20 cellular contexts compared by ENCODE assay signal in genomic region chr2:160731856-160732255, GRCh38.
DNase-seq lines count a peak whose midpoint lies in the region; ATAC-seq and TF ChIP-seq lines count a peak whose summit lies in the region.
"Had no signal": no experiment of that assay in that cellular context is flagged by ENCODE, and none has a peak within 500 bp of the region (broad histone marks: within the 10 kb centered on the region; RNA-seq: fewer than 3 reads in every experiment).

No MANE protein-coding gene starts in this region.

- H2AK5ac ChIP-seq in trophoblast cell (ENCODE audit: low read length) = no peak overlapping the region

- no peaks in the 10 kb centered on the region for H3K27me3 ChIP-seq in HAP-1 (ENCODE audit: low read depth)
- no peaks in the 10 kb centered on the region for H3K27me3 ChIP-seq in iPS-18a (ENCODE audit: control insufficient read depth, insufficient read depth, low read length)
- H3K27me3 ChIP-seq in trophoblast cell (ENCODE audit: insufficient read depth, low read length) = no peaks in the 10 kb centered on the region

- no peaks in the 10 kb centered on the region for H3K36me3 Mint-ChIP-seq in WTC11

- H2BK120ac ChIP-seq in trophoblast cell (ENCODE audit: insufficient read depth, low read length, poor library complexity) = no peak overlapping the region

- H3K9ac ChIP-seq in iPS-18a (ENCODE audit: low read length) = no peak overlapping the region
- no peak overlapping the region for H3K9ac ChIP-seq in trophoblast cell (ENCODE audit: low read length)

- H3K4me1 Mint-ChIP-seq in WTC11 = peaks cover 44% of the 10 kb centered on the region
- H3K4me1 Mint-ChIP-seq: IgD-negative memory B cell had no signal

- H4K12ac ChIP-seq in trophoblast cell (ENCODE audit: low read depth, low read length) = no peak overlapping the region

- H4K8ac ChIP-seq in trophoblast cell (ENCODE audit: low read depth, low read length) = no peak overlapping the region

- in situ Hi-C loops in HAP-1 (cut with MboI; ENCODE audit: low sequenced_read_pairs) = no loop called here

- peak; percentile 60 to 96 for DNase-seq in HAP-1 (ENCODE audit: low spot score in 2 of 2)
- DNase-seq in WTC11 (ENCODE audit: low spot score) = no peak
- DNase-seq in trophoblast cell = no peak
- DNase-seq in left colon = no peak
- DNase-seq in NCI-H2081 treated with DMSO at 0.1 percent for 48 hours (lab: John Stamatoyannopoulos, UW) = no peak
- DNase-seq: ACHN; CD4-positive, alpha-beta T cell; DMS153; DMS79; GDM1; GOT3; HCEC 1CT; KBM-7 had no signal

- H2BK12ac ChIP-seq in trophoblast cell (ENCODE audit: low read length) = peak overlapping the region; percentile 58

- peaks cover 11% of the 10 kb centered on the region for H3K9me3 Mint-ChIP-seq in WTC11
- H3K9me3 Mint-ChIP-seq: CD4-positive, alpha-beta T cell had no signal

- H3K4me1 ChIP-seq in HAP-1 = peaks cover 20% of the 10 kb centered on the region
- H3K4me1 ChIP-seq in iPS-18a (ENCODE audit: control insufficient read depth, low read depth, low read length) = peaks cover 31% of the 10 kb centered on the region
- H3K4me1 ChIP-seq in trophoblast cell (ENCODE audit: control insufficient read depth in 1 of 2, insufficient read depth in 2 of 2, low read length in 2 of 2) = peaks cover 3 to 4% of the 10 kb centered on the region in 2 experiments

- intact Hi-C loops in left colon (cut with DNase I, micrococcal nuclease) = no loop called here

- H3K14ac ChIP-seq in trophoblast cell (ENCODE audit: low read length) = no peak overlapping the region

- ATAC-seq in WTC11 = peak; percentile 89
- no peak for ATAC-seq in HG02571 (IDR thresholded peaks at IDR 0.05; ENCODE audit: unreplicated experiment)
- no peak for ATAC-seq in GM18909 (IDR thresholded peaks at IDR 0.05; ENCODE audit: poor library complexity, unreplicated experiment)
- no peak for ATAC-seq in left colon
- ATAC-seq: HepG2 had no signal

- H4K91ac ChIP-seq in trophoblast cell (ENCODE audit: low read depth, low read length) = no peak overlapping the region

- no peaks in the 10 kb centered on the region for H3K79me2 ChIP-seq in trophoblast cell (ENCODE audit: control insufficient read depth, insufficient read depth, low read length, poor library complexity)

- CTCF ChIA-PET in WTC11 (lab: Charles Lee) = no interaction called here

- H3K4me3 ChIP-seq in HAP-1 (no peak overlapping the region), iPS-18a (ENCODE audit: low read length) (peak overlapping the region; percentile 8), trophoblast cell (ENCODE audit: low read depth, low read length) (no peak overlapping the region)

- no peak overlapping the region for H3K23ac ChIP-seq in trophoblast cell (ENCODE audit: low read length)

- no peak overlapping the region for H3K4me2 ChIP-seq in trophoblast cell (ENCODE audit: low read length)

- no peak overlapping the region for H2AFZ ChIP-seq in trophoblast cell (ENCODE audit: insufficient read depth, low read length, poor library complexity)

- POLR2A ChIA-PET in WTC11 (lab: Charles Lee) = no interaction called here

- H3K27ac ChIP-seq in iPS-18a (ENCODE audit: low read length) (no peak overlapping the region), trophoblast cell (ENCODE audit: low read depth, low read length) (no peak overlapping the region)
- H3K27ac ChIP-seq: C4-2B, HL-60 had no signal

- H3K36me3 ChIP-seq in HAP-1 (replicated peaks) (no peaks in the 10 kb centered on the region), iPS-18a (ENCODE audit: control insufficient read depth, low read depth, low read length) (no peaks in the 10 kb centered on the region), trophoblast cell (ENCODE audit: control insufficient read depth in 1 of 2, insufficient read depth in 2 of 2, low read length in 2 of 2) (no peaks in the 10 kb centered on the region)

- H3K27me3 Mint-ChIP-seq in WTC11 (ENCODE audit: low read depth) = no peaks in the 10 kb centered on the region
- H3K27me3 Mint-ChIP-seq: CD4-positive, alpha-beta T cell had no signal

- peak overlapping the region; percentile 42 for H3K27ac Mint-ChIP-seq in WTC11
- H3K27ac Mint-ChIP-seq: CD4-positive, alpha-beta T cell; IgD-negative memory B cell had no signal

- no peak overlapping the region for H2BK5ac ChIP-seq in trophoblast cell (ENCODE audit: low read depth, low read length, poor library complexity)

- no peak for TF ChIP-seq CTCF in WTC11 (IDR thresholded peaks at IDR 0.05)

- H3K4ac ChIP-seq in trophoblast cell (ENCODE audit: low read depth, low read length) = no peak overlapping the region

- peaks cover 9% of the 10 kb centered on the region for H3K79me1 ChIP-seq in trophoblast cell (ENCODE audit: low read length)

- no peak overlapping the region for H3K4me3 Mint-ChIP-seq in WTC11
- H3K4me3 Mint-ChIP-seq: CD4-positive, alpha-beta T cell; IgD-negative memory B cell had no signal

- H3K9me3 ChIP-seq in HAP-1 (no peaks in the 10 kb centered on the region), iPS-18a (ENCODE audit: control insufficient read depth, low read depth, low read length) (no peaks in the 10 kb centered on the region), trophoblast cell (ENCODE audit: insufficient read depth, low read depth, low read length) (no peaks in the 10 kb centered on the region)

- no peak overlapping the region for H3K18ac ChIP-seq in trophoblast cell (ENCODE audit: low read length)

TF ChIP-seq in WTC11, 78 proteins besides CTCF, POLR2A, EP300 and RAD21:
- no peak for TF ChIP-seq PRDM15 (CRISPR knock-in tag; IDR thresholded peaks at IDR 0.05)
- TF ChIP-seq TP53 (CRISPR knock-in tag; IDR thresholded peaks at IDR 0.05) = no peak
- no peak for TF ChIP-seq HMGXB4 (CRISPR knock-in tag; IDR thresholded peaks at IDR 0.05)
- no peak for TF ChIP-seq ZBTB21 (CRISPR knock-in tag; IDR thresholded peaks at IDR 0.05; ENCODE audit: borderline replicate concordance)
- TF ChIP-seq SP1 (CRISPR knock-in tag; conservative IDR thresholded peaks at IDR 0.05) = no peak
- no peak for TF ChIP-seq ZNF416 (CRISPR knock-in tag; IDR thresholded peaks at IDR 0.05)
- no peak for TF ChIP-seq ZNF317 (CRISPR knock-in tag; IDR thresholded peaks at IDR 0.05; ENCODE audit: borderline replicate concordance, low read depth)
- TF ChIP-seq FOXJ3 (CRISPR knock-in tag; IDR thresholded peaks at IDR 0.05; ENCODE audit: borderline replicate concordance) = no peak
- TF ChIP-seq HMGA2 (CRISPR knock-in tag; IDR thresholded peaks at IDR 0.05) = no peak

Comparison
In these comparisons a context has a peak if more than half of its experiments do, and no peak if none do; other contexts are left out.
1. DNase-seq: peak in HAP-1 (2 of 2); none in WTC11 (single experiment), trophoblast cell (0 of 2), left colon (0 of 2) and NCI-H2081 treated with DMSO at 0.1 percent for 48 hours (single experiment).